Comparison of ENCODE assay signal across 23 cellular contexts in the genomic region with DNA sequence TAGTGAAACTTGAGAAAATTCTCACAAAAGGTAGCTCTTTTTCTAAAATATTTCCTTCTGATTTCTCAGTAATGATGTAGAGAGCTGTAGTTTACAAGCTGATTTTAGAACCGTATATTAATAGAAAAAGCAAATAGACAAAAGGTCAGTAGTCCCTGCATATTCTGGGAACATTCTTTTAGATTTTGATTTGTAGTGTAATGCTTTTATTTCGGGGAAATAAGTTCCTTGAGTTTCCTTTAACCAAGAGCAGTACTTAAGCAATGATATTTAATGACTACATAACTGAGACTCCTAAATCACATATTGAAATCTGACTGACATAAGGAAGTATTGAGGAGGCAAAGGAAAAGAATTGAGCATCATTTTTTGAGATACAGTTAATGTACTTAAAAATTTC. TPM values are rescaled to one million over a fixed set of nuclear protein-coding genes. Genes with fewer than 3 reads are reported as not detected.
A peak's percentile ranks its signal among the peaks of the same experiment; 100 is the strongest.
DNase-seq lines count a peak whose midpoint lies in the region; FAIRE-seq and TF ChIP-seq lines count a peak whose summit lies in the region.
"Had no signal": no experiment of that assay in that cellular context is flagged by ENCODE, and none has a peak within 500 bp of the region (broad histone marks: within the 10 kb centered on the region; RNA-seq: fewer than 3 reads in every experiment).

No MANE protein-coding gene starts in this region.

- intact Hi-C loops in transverse colon (cut with DNase I; ENCODE audit: low total_unique reads): no loop called here

- H3K4me1 ChIP-seq in adipocyte (ENCODE audit: control insufficient read depth, insufficient read depth, low read length): peaks cover 20% of the 10 kb centered on the region
- peaks cover 6 to 60% (median 30%) of the 10 kb centered on the region in 4 donors for H3K4me1 ChIP-seq in transverse colon

- no peak for TF ChIP-seq CTCF in osteocyte (IDR thresholded peaks at IDR 0.05)
- TF ChIP-seq CTCF in transverse colon (IDR thresholded peaks at IDR 0.05): no peak
- no peak for TF ChIP-seq CTCF in GM20000 (IDR thresholded peaks at IDR 0.05; ENCODE audit: extremely low read depth, missing control alignments)

- peak overlapping the region in 3 of 4 donors; percentile 23 to 44 (median 42) for H3K27ac ChIP-seq in transverse colon
- H3K27ac ChIP-seq: C4-2B, KMS-11, PC-9 had no signal

- peaks cover 32% of the 10 kb centered on the region for H3K4me1 Mint-ChIP-seq in osteocyte (ENCODE audit: unreplicated experiment)

- H3K27ac Mint-ChIP-seq in osteocyte (ENCODE audit: unreplicated experiment): peak overlapping the region; percentile 85
- H3K27ac Mint-ChIP-seq: CD8-positive, alpha-beta memory T cell had no signal

- DNase-seq in adipocyte (ENCODE audit: low read depth) (no peak), osteocyte (ENCODE audit: extremely low spot score, unreplicated experiment) (no peak), transverse colon (no peak), DMS 273 treated with DMSO at 0.1 percent for 48 hours (lab: John Stamatoyannopoulos, UW) (no peak), GM20000 (ENCODE audit: low spot score) (no peak), LoVo (ENCODE audit: low spot score) (no peak)
- DNase-seq: AML-193; Calu3; CD8-positive, alpha-beta memory T cell; GF-D8; IMR-90; NCI-H1105; NCI-H146; NCI-H2029; NCI-H226; NCI-H510A treated with DMSO at 0.1 percent for 48 hours; NCI-H748 treated with DMSO at 0.1 percent for 48 hours; PC-9; RPMI8226; SIG-M5 had no signal

- H3K4me3 ChIP-seq in adipocyte (ENCODE audit: low read length): peak overlapping the region; percentile 32
- no peak overlapping the region for H3K4me3 ChIP-seq in transverse colon
- H3K4me3 ChIP-seq: PC-9 had no signal

- H3K27me3 Mint-ChIP-seq in osteocyte (ENCODE audit: unreplicated experiment): no peaks in the 10 kb centered on the region
- H3K27me3 Mint-ChIP-seq: CD8-positive, alpha-beta memory T cell had no signal

- H3K36me3 ChIP-seq in adipocyte (ENCODE audit: control insufficient read depth, insufficient read depth, low read length, severe bottlenecking) (peaks cover 16% of the 10 kb centered on the region), transverse colon (no peaks in the 10 kb centered on the region)

- H3K4me3 Mint-ChIP-seq in osteocyte (ENCODE audit: unreplicated experiment): peak overlapping the region; percentile 36
- H3K4me3 Mint-ChIP-seq: CD8-positive, alpha-beta memory T cell had no signal

- no peak for TF ChIP-seq POLR2A in transverse colon (IDR thresholded peaks at IDR 0.05)

- H3K27me3 ChIP-seq in adipocyte (replicated peaks; ENCODE audit: control insufficient read depth, insufficient read depth, low read length): no peaks in the 10 kb centered on the region
- H3K27me3 ChIP-seq in transverse colon: no peaks in the 10 kb centered on the region

- WGBS in transverse colon (ENCODE audit: low coverage in 1 of 2), 2 donors: 57 to 60% methylated on average over 2 of the region's 2 CpGs

- peaks cover 14% of the 10 kb centered on the region for H3K36me3 Mint-ChIP-seq in osteocyte (ENCODE audit: unreplicated experiment)

- H3K9ac ChIP-seq in adipocyte (ENCODE audit: low read length): no peak overlapping the region
- H3K9ac ChIP-seq: KMS-11 had no signal

- peak; percentile 24 for FAIRE-seq in colon (lab: Jason Lieb, UNC)

- no peaks in the 10 kb centered on the region for H3K9me3 Mint-ChIP-seq in osteocyte (ENCODE audit: unreplicated experiment)
- H3K9me3 Mint-ChIP-seq: CD8-positive, alpha-beta memory T cell had no signal

- in situ Hi-C loops in transverse colon (cut with MboI; ENCODE audit: low pct_ligation_motif_present in 1 of 4, low pct_unique_long_range_greater_than_20kb in 1 of 4, low sequenced_read_pairs in 3 of 4): no loop called here

- no peaks in the 10 kb centered on the region for H3K9me3 ChIP-seq in adipocyte (ENCODE audit: control insufficient read depth, low read length)
- H3K9me3 ChIP-seq in transverse colon: no peaks in the 10 kb centered on the region

- TF ChIP-seq EP300 in transverse colon (IDR thresholded peaks at IDR 0.05; ENCODE audit: low read depth): no peak

RNA-seq across cellular contexts. Expression of a gene that starts 22.4 kb away (rescaled TPM):
- total RNA-seq in osteocyte (28.6 and 29.0 TPM in 2 replicates), transverse colon (100 to 1,000 TPM in 3 of 4 donors, 10 to 100 TPM in 1; 59.1 to 287 (median 154) TPM)
